In genomic region chr1:9078035-9078948, GRCh38 we compare ENCODE assay signal across 1 cellular context.
TF ChIP-seq lines count a peak whose summit lies in the region.

No MANE protein-coding gene starts in this region.

TF ChIP-seq in HepG2, 621 proteins besides CTCF, POLR2A, EP300 and RAD21:
- no peak for TF ChIP-seq HNRNPL (IDR thresholded peaks at IDR 0.05; ENCODE audit: low read depth, low read length)
- no peak for TF ChIP-seq CREBL2 (CRISPR knock-in tag; IDR thresholded peaks at IDR 0.05; ENCODE audit: borderline replicate concordance)
- TF ChIP-seq ARID4A (CRISPR knock-in tag; IDR thresholded peaks at IDR 0.05; ENCODE audit: borderline replicate concordance) = no peak
- no peak for TF ChIP-seq MAZ (IDR thresholded peaks at IDR 0.05; ENCODE audit: borderline replicate concordance, low read depth, low read length)
- TF ChIP-seq MAZ (CRISPR knock-in tag; IDR thresholded peaks at IDR 0.05; ENCODE audit: low read depth) = no peak
- no peak for TF ChIP-seq ASH2L (IDR thresholded peaks at IDR 0.05; ENCODE audit: insufficient read length, low read depth, low read length)
- TF ChIP-seq GATAD1 (CRISPR knock-in tag; IDR thresholded peaks at IDR 0.05) = no peak
- TF ChIP-seq ZNF484 (CRISPR knock-in tag; IDR thresholded peaks at IDR 0.05; ENCODE audit: borderline replicate concordance, low read depth) = no peak
- TF ChIP-seq ZNF766 (CRISPR knock-in tag; IDR thresholded peaks at IDR 0.05; ENCODE audit: borderline replicate concordance) = no peak
- no peak for TF ChIP-seq TOE1 (CRISPR knock-in tag; IDR thresholded peaks at IDR 0.05)
- TF ChIP-seq SRSF1 (optimal IDR thresholded peaks at IDR 0.05; ENCODE audit: low read depth, low read length) = no peak
- TF ChIP-seq KDM3A (CRISPR knock-in tag; IDR thresholded peaks at IDR 0.05; ENCODE audit: low read depth) = no peak
- no peak for TF ChIP-seq ZNF609 (CRISPR knock-in tag; IDR thresholded peaks at IDR 0.05; ENCODE audit: borderline replicate concordance)
- no peak for TF ChIP-seq SETDB1 (CRISPR knock-in tag; IDR thresholded peaks at IDR 0.05; ENCODE audit: borderline replicate concordance)
- TF ChIP-seq, protein P1, sequence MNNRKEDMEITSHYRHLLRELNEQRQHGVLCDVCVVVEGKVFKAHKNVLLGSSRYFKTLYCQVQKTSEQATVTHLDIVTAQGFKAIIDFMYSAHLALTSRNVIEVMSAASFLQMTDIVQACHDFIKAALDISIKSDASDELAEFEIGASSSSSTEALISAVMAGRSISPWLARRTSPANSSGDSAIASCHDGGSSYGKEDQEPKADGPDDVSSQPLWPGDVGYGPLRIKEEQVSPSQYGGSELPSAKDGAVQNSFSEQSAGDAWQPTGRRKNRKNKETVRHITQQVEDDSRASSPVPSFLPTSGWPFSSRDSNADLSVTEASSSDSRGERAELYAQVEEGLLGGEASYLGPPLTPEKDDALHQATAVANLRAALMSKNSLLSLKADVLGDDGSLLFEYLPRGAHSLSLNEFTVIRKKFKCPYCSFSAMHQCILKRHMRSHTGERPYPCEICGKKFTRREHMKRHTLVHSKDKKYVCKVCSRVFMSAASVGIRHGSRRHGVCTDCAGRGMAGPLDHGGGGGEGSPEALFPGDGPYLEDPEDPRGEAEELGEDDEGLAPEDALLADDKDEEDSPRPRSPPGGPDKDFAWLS (CRISPR knock-in tag; IDR thresholded peaks at IDR 0.05; ENCODE audit: borderline replicate concordance) = no peak
- TF ChIP-seq EED (CRISPR knock-in tag; IDR thresholded peaks at IDR 0.05) = no peak
- TF ChIP-seq ATF7 (IDR thresholded peaks at IDR 0.05) = no peak
- TF ChIP-seq ATF7 (CRISPR knock-in tag; IDR thresholded peaks at IDR 0.05) = no peak
- TF ChIP-seq TRIM22 (IDR thresholded peaks at IDR 0.05) = no peak
- TF ChIP-seq ZNF512 (CRISPR knock-in tag; IDR thresholded peaks at IDR 0.05) = no peak
- no peak for TF ChIP-seq TBL1XR1 (IDR thresholded peaks at IDR 0.05; ENCODE audit: borderline replicate concordance, low read length, partially characterized antibody)
- TF ChIP-seq, protein P2, sequence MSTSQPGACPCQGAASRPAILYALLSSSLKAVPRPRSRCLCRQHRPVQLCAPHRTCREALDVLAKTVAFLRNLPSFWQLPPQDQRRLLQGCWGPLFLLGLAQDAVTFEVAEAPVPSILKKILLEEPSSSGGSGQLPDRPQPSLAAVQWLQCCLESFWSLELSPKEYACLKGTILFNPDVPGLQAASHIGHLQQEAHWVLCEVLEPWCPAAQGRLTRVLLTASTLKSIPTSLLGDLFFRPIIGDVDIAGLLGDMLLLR (CRISPR knock-in tag; IDR thresholded peaks at IDR 0.05) = no peak
